24 cellular contexts compared by ENCODE assay signal in genomic region chrX:11205796-11206195, GRCh38.
A peak's percentile ranks its signal among the peaks of the same experiment; 100 is the strongest.
DNase-seq lines count a peak whose midpoint lies in the region; ATAC-seq, FAIRE-seq and TF ChIP-seq lines count a peak whose summit lies in the region.
"Had no signal": no experiment of that assay in that cellular context is flagged by ENCODE, and none has a peak within 500 bp of the region (broad histone marks: within the 10 kb centered on the region; RNA-seq: fewer than 3 reads in every experiment).

No MANE protein-coding gene starts in this region.

- H3K9me1 ChIP-seq in K562 (ENCODE audit: control insufficient read depth, insufficient read depth, low read length) = no peaks in the 10 kb centered on the region

- TF ChIP-seq RAD21 in HepG2 (CRISPR knock-in tag; IDR thresholded peaks at IDR 0.05) = no peak
- TF ChIP-seq RAD21 in K562 (CRISPR knock-in tag; conservative IDR thresholded peaks at IDR 0.05 in 1 of 2, IDR thresholded peaks at IDR 0.05 in 1 of 2) = no peak

- 11% methylated on average over 4 of the region's 4 CpGs for WGBS in HepG2 (ENCODE audit: low lambda C conversion rate)
- WGBS in right lobe of liver (ENCODE audit: insufficient coverage, low coverage, low lambda C conversion rate, missing lambda C conversion rate) = 31% methylated on average over 4 of the region's 4 CpGs
- 79% methylated on average over 4 of the region's 4 CpGs for WGBS in K562 (ENCODE audit: insufficient coverage, low coverage, missing lambda C conversion rate)

- H3K79me2 ChIP-seq in HepG2 (ENCODE audit: insufficient read depth, low read length) (no peaks in the 10 kb centered on the region), K562 (ENCODE audit: control insufficient read depth, insufficient read depth, low read length) (no peaks in the 10 kb centered on the region)

- BruUV-seq in HepG2 (replicated peaks; lab: Mats Ljungman, UMichigan) (no TSS peak), K562 (replicated peaks; lab: Mats Ljungman, UMichigan) (no TSS peak)

- H2AFZ ChIP-seq in HepG2 (ENCODE audit: low read length) = no peak overlapping the region
- no peak overlapping the region for H2AFZ ChIP-seq in K562 (ENCODE audit: low read depth, low read length)

- no peaks in the 10 kb centered on the region for H3K27me3 ChIP-seq in HepG2 (ENCODE audit: control insufficient read depth in 1 of 2, insufficient read depth in 2 of 2, low read length in 2 of 2)
- no peaks in the 10 kb centered on the region for H3K27me3 ChIP-seq in right lobe of liver
- H3K27me3 ChIP-seq in K562 (ENCODE audit: control insufficient read depth in 2 of 2, insufficient read depth in 2 of 2, low read length in 2 of 2) = no peaks in the 10 kb centered on the region
- H3K27me3 ChIP-seq: BE2C had no signal

- H4K20me1 ChIP-seq in HepG2 (ENCODE audit: insufficient read depth, low read length) = no peaks in the 10 kb centered on the region
- no peaks in the 10 kb centered on the region for H4K20me1 ChIP-seq in K562 (replicated peaks; ENCODE audit: control insufficient read depth, insufficient read depth, low read length)
- H4K20me1 ChIP-seq: BLaER1 had no signal

- TF ChIP-seq EP300 in HepG2 (IDR thresholded peaks at IDR 0.05; ENCODE audit: low read depth in 2 of 2, low read length in 2 of 2) (no peak), HepG2 (CRISPR knock-in tag; IDR thresholded peaks at IDR 0.05; ENCODE audit: borderline replicate concordance) (no peak), K562 (IDR thresholded peaks at IDR 0.05; ENCODE audit: low read length) (no peak)

- H3K9ac ChIP-seq in HepG2 (ENCODE audit: insufficient read depth, low read depth, low read length) (no peak overlapping the region), K562 (ENCODE audit: insufficient read depth in 1 of 2, low read depth in 2 of 2, low read length in 2 of 2) (no peak overlapping the region)
- H3K9ac ChIP-seq: BLaER1 had no signal

- no peak for DNase-seq in HepG2 (ENCODE audit: low spot score)
- no peak for DNase-seq in right lobe of liver
- DNase-seq in NCI-H460 (ENCODE audit: extremely low read depth, low read depth) = peak; percentile 1
- no peak for DNase-seq in K562 (ENCODE audit: extremely low read depth in 1 of 4, low spot score in 3 of 4)
- no peak for DNase-seq in cerebellum (ENCODE audit: low spot score)
- no peak for DNase-seq in COLO668 (lab: John Stamatoyannopoulos, UW; ENCODE audit: unreplicated experiment)
- DNase-seq: 8988T; ACHN; BE2C; C1 segment of cervical spinal cord; Caco-2; Calu3; CD4-positive, alpha-beta memory T cell; CD4-positive, CD25-positive, alpha-beta regulatory T cell; CD8-positive, alpha-beta memory T cell; DMS79 treated with DMSO at 0.1 percent for 48 hours; GF-D8 had no signal

- intact Hi-C loops in HepG2 (cut with micrococcal nuclease; ENCODE audit: unreplicated experiment) (no loop called here), right lobe of liver (cut with DNase I) (no loop called here), K562 (cut with micrococcal nuclease) (no loop called here)

- H3K9me3 ChIP-seq in HepG2 (ENCODE audit: low read length) (no peaks in the 10 kb centered on the region), right lobe of liver (no peaks in the 10 kb centered on the region), K562 (replicated peaks; ENCODE audit: control insufficient read depth, insufficient read depth, low read depth, low read length) (no peaks in the 10 kb centered on the region)
- H3K9me3 ChIP-seq: BE2C, BLaER1, Caco-2 had no signal

- H3K4me2 ChIP-seq in HepG2 (ENCODE audit: low read depth, low read length) (no peak overlapping the region), K562 (ENCODE audit: insufficient read depth, low read length) (no peak overlapping the region)
- H3K4me2 ChIP-seq: BLaER1 had no signal

- TF ChIP-seq CTCF in HepG2 (CRISPR knock-in tag; IDR thresholded peaks at IDR 0.05) (no peak), right lobe of liver (IDR thresholded peaks at IDR 0.05) (no peak), K562 (IDR thresholded peaks at IDR 0.05 in 2 of 3, conservative IDR thresholded peaks at IDR 0.05 in 1 of 3; ENCODE audit: insufficient read depth in 2 of 3, low read depth in 1 of 3, low read length in 3 of 3) (no peak)

- H3K27ac ChIP-seq in HepG2 (ENCODE audit: extremely low read length, insufficient read depth, low read length) (no peak overlapping the region), right lobe of liver (no peak overlapping the region), K562 (ENCODE audit: extremely low read depth, low read depth, low read length) (no peak overlapping the region)
- H3K27ac ChIP-seq: BLaER1 had no signal

- no peak for TF ChIP-seq POLR2A in HepG2 (IDR thresholded peaks at IDR 0.05; ENCODE audit: insufficient read depth in 1 of 2, low read depth in 2 of 2, low read length in 2 of 2)
- TF ChIP-seq POLR2A in right lobe of liver (IDR thresholded peaks at IDR 0.05) = no peak
- TF ChIP-seq POLR2A in K562 (conservative IDR thresholded peaks at IDR 0.05) = no peak

- no peaks in the 10 kb centered on the region for H3K4me1 ChIP-seq in HepG2 (ENCODE audit: insufficient read depth, low read length)
- no peaks in the 10 kb centered on the region for H3K4me1 ChIP-seq in right lobe of liver
- H3K4me1 ChIP-seq in K562 (replicated peaks in 1 of 2; ENCODE audit: control insufficient read depth in 2 of 2, insufficient read depth in 2 of 2, low read length in 2 of 2) = peaks cover 0 to 11% of the 10 kb centered on the region in 2 experiments; a peak in 4 of 5 replicates
- H3K4me1 ChIP-seq: BE2C, BLaER1 had no signal

- in situ Hi-C loops in HepG2 (cut with HindIII; ENCODE audit: extremely low pct_ligation_motif_present, low pct_unique_long_range_greater_than_20kb) (no loop called here), K562 (cut with MboI) (no loop called here)

- FAIRE-seq in HepG2 (lab: Jason Lieb, UNC) (no peak), K562 (lab: Jason Lieb, UNC) (peak; percentile 15)
- FAIRE-seq: A204.1, D721Med, G401.6, GM12892, GM18507 had no signal

- H3K4me3 ChIP-seq in HepG2 (replicated peaks in 1 of 3; ENCODE audit: insufficient read depth in 1 of 3, low read depth in 2 of 3, low read length in 3 of 3) = no peak overlapping the region
- H3K4me3 ChIP-seq in right lobe of liver = no peak overlapping the region
- H3K4me3 ChIP-seq in K562 = no peak overlapping the region
- H3K4me3 ChIP-seq: BLaER1 had no signal

- CTCF ChIA-PET in HepG2 (lab: Yijun Ruan, JAX; ENCODE audit: low intra/inter-chr PET ratio, low total read pairs) (no interaction called here), K562 (lab: Yijun Ruan, JAX; ENCODE audit: low intra/inter-chr PET ratio) (no interaction called here)

- no peak for ATAC-seq in HepG2
- no peak for ATAC-seq in right lobe of liver
- ATAC-seq in K562 = no peak
- no peak for ATAC-seq in HG03521 (IDR thresholded peaks at IDR 0.05; ENCODE audit: unreplicated experiment)

- H3K36me3 ChIP-seq in HepG2 (replicated peaks in 1 of 2; ENCODE audit: control insufficient read depth in 1 of 2, insufficient read depth in 2 of 2, low read length in 2 of 2) (no peaks in the 10 kb centered on the region), right lobe of liver (no peaks in the 10 kb centered on the region), K562 (ENCODE audit: control insufficient read depth, insufficient read depth, low read length) (peaks cover 19% of the 10 kb centered on the region; the same call in 2 of the 3 replicates)
- H3K36me3 ChIP-seq: BE2C, BLaER1 had no signal

- POLR2A ChIA-PET in HepG2 (lab: Yijun Ruan, JAX) = no interaction called here
- POLR2A ChIA-PET in K562 (lab: Yijun Ruan, JAX) = interaction anchor here (0.6 kb wide), 1 partner anchor 36 kb away, joined by 3 read pairs; no protein-coding TSS in a partner anchor

TF ChIP-seq in HepG2, 621 proteins besides CTCF, POLR2A, EP300 and RAD21:
- no peak for TF ChIP-seq MLLT10 (CRISPR knock-in tag; IDR thresholded peaks at IDR 0.05)
- TF ChIP-seq CREB1 (IDR thresholded peaks at IDR 0.05) = peak; percentile 90
- no peak for TF ChIP-seq CREB1 (CRISPR knock-in tag; IDR thresholded peaks at IDR 0.05)
- peak; percentile 88 for TF ChIP-seq ATF7 (IDR thresholded peaks at IDR 0.05)
- no peak for TF ChIP-seq ATF7 (CRISPR knock-in tag; IDR thresholded peaks at IDR 0.05)

TF ChIP-seq in K562, 482 proteins besides CTCF, POLR2A, EP300 and RAD21 (continues in another document):
- no peak for TF ChIP-seq ZNF75A (CRISPR knock-in tag; IDR thresholded peaks at IDR 0.05)
- no peak for TF ChIP-seq PRMT5 (CRISPR knock-in tag; IDR thresholded peaks at IDR 0.05)
- no peak for TF ChIP-seq ZNF431 (CRISPR knock-in tag; IDR thresholded peaks at IDR 0.05)
- TF ChIP-seq SMC3 (conservative IDR thresholded peaks at IDR 0.05; ENCODE audit: insufficient read depth, low read depth, low read length) = no peak
- no peak for TF ChIP-seq KDM1A (IDR thresholded peaks at IDR 0.05)
- TF ChIP-seq ZNF316 (IDR thresholded peaks at IDR 0.05) = no peak
- TF ChIP-seq RBM39 (optimal IDR thresholded peaks at IDR 0.05; ENCODE audit: low read depth, low read length) = no peak
- TF ChIP-seq GTF2F1 (IDR thresholded peaks at IDR 0.05; ENCODE audit: low read depth, low read length) = no peak
- no peak for TF ChIP-seq ZNF280B (CRISPR knock-in tag; IDR thresholded peaks at IDR 0.05)
- no peak for TF ChIP-seq MNT (conservative IDR thresholded peaks at IDR 0.05)
- no peak for TF ChIP-seq GATAD2B (IDR thresholded peaks at IDR 0.05; ENCODE audit: borderline replicate concordance)
